9 cellular contexts compared by ENCODE assay signal in the genomic region with DNA sequence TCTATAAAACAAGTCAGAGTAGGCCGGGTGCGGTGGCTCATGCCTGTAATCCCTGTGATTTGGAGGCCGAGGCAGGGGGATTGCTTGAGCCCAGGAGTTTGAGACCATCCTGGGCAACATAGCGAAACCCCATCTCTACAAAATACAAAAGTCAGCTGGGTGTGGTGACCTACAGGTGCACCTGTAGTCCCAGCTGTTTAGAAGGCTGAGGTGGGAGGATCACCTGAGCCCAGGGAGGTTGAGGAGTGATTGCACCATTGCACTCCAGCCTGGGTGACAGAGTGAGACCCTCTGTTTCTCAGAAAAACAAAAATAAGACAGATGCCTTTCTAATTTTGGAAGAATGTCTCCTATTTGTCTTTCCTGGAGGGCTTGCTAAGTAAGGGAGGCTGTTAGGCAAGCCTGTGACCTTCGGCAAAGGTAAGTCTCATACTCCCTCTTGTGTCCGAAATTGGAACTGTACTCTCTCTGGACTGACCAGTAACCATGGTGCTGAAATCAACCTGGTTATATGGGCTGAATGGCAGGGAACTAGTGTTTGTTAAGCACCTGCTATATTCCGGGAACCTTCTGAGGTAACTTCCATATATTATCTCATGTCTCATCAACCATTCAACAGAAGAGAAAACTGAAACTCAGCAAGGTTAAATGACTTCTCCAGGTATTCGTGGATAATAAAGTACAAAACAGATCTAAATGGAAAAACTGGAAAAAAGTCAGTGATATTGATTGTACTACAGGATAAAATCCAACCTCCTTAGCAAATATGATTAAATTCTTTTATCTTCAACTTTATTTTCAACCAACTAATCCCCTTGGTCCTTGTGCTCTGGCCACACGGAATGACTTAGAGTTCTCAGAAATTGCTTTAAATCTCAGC. TPM values are rescaled to one million over a fixed set of nuclear protein-coding genes. Genes with fewer than 3 reads are reported as not detected.
DNase-seq lines count a peak whose midpoint lies in the region; ATAC-seq and TF ChIP-seq lines count a peak whose summit lies in the region.
"Had no signal": no experiment of that assay in that cellular context is flagged by ENCODE, and none has a peak within 500 bp of the region (broad histone marks: within the 10 kb centered on the region; RNA-seq: fewer than 3 reads in every experiment).

No MANE protein-coding gene starts in this region.

- no peak overlapping the region for H3K27ac ChIP-seq in gastroesophageal sphincter

- peaks cover 21% of the 10 kb centered on the region for H3K27me3 Mint-ChIP-seq in activated T-helper 1 cell treated with anti-CD3 and anti-CD28 coated beads, Interleukin-12 subunit alpha, Interleukin-12 subunit beta, Interleukin-2, Interleukin-4 antibody, amounts not matched to agents 30 ng/mL and 10 ng/mL and 1 ng/mL, durations not matched to agents 14 hours and 24 hours and 36 hours (ENCODE audit: insufficient read depth)
- no peaks in the 10 kb centered on the region for H3K27me3 Mint-ChIP-seq in osteocyte (ENCODE audit: unreplicated experiment)

- H3K27me3 ChIP-seq in gastroesophageal sphincter: peaks cover 37% of the 10 kb centered on the region

- no peak overlapping the region for H3K4me3 ChIP-seq in gastroesophageal sphincter

- 52 to 53% methylated on average over 8 to 9 of the region's 9 CpGs for WGBS in gastroesophageal sphincter (ENCODE audit: low coverage in 1 of 2), 2 donors

- peak; percentile 91 for TF ChIP-seq CTCF in GM20000 (IDR thresholded peaks at IDR 0.05; ENCODE audit: extremely low read depth, missing control alignments)
- TF ChIP-seq CTCF in gastroesophageal sphincter (IDR thresholded peaks at IDR 0.05): peak; percentile 85 to 87 (median 86)
- peak; percentile 94 for TF ChIP-seq CTCF in osteocyte (IDR thresholded peaks at IDR 0.05)

- DNase-seq in DMS 273 treated with DMSO at 0.1 percent for 48 hours (lab: John Stamatoyannopoulos, UW): peak; percentile 27
- peak; percentile 85 for DNase-seq in GM20000 (ENCODE audit: low spot score)
- peak; percentile 55 to 75 for DNase-seq in NOMO-1 (lab: John Stamatoyannopoulos, UW; ENCODE audit: unreplicated experiment in 2 of 2)
- DNase-seq in activated T-helper 1 cell treated with anti-CD3 and anti-CD28 coated beads, Interleukin-12 subunit alpha, Interleukin-12 subunit beta, Interleukin-2, Interleukin-4 antibody, amounts not matched to agents 30 ng/mL and 10 ng/mL and 1 ng/mL, durations not matched to agents 14 hours and 24 hours and 36 hours (ENCODE audit: low spot score): peak; percentile 52
- peak; percentile 86 for DNase-seq in osteocyte (ENCODE audit: extremely low spot score, unreplicated experiment)

- H3K4me3 Mint-ChIP-seq in activated T-helper 1 cell treated with anti-CD3 and anti-CD28 coated beads, Interleukin-12 subunit alpha, Interleukin-12 subunit beta, Interleukin-2, Interleukin-4 antibody, amounts not matched to agents 30 ng/mL and 10 ng/mL and 1 ng/mL, durations not matched to agents 14 hours and 24 hours and 36 hours: no peak overlapping the region
- H3K4me3 Mint-ChIP-seq in osteocyte (ENCODE audit: unreplicated experiment): no peak overlapping the region
- H3K4me3 Mint-ChIP-seq: activated naive CD8-positive, alpha-beta T cell had no signal

- TF ChIP-seq EP300 in Ishikawa (IDR thresholded peaks at IDR 0.05; ENCODE audit: borderline replicate concordance): no peak
- no peak for TF ChIP-seq EP300 in gastroesophageal sphincter (IDR thresholded peaks at IDR 0.05)

- intact Hi-C loops in activated T-helper 1 cell treated with anti-CD3 and anti-CD28 coated beads, Interleukin-12 subunit alpha, Interleukin-12 subunit beta, Interleukin-2, Interleukin-4 antibody, amounts not matched to agents 30 ng/mL and 10 ng/mL and 1 ng/mL, durations not matched to agents 14 hours and 24 hours and 36 hours (cut with micrococcal nuclease): loop anchor here (1.0 kb wide), 1 partner anchor 105 kb away; no protein-coding TSS in a partner anchor

- H3K9me3 Mint-ChIP-seq in activated T-helper 1 cell treated with anti-CD3 and anti-CD28 coated beads, Interleukin-12 subunit alpha, Interleukin-12 subunit beta, Interleukin-2, Interleukin-4 antibody, amounts not matched to agents 30 ng/mL and 10 ng/mL and 1 ng/mL, durations not matched to agents 14 hours and 24 hours and 36 hours: no peaks in the 10 kb centered on the region
- no peaks in the 10 kb centered on the region for H3K9me3 Mint-ChIP-seq in osteocyte (ENCODE audit: unreplicated experiment)

- H3K9me3 ChIP-seq in gastroesophageal sphincter: no peaks in the 10 kb centered on the region

- H3K27ac Mint-ChIP-seq in activated T-helper 1 cell treated with anti-CD3 and anti-CD28 coated beads, Interleukin-12 subunit alpha, Interleukin-12 subunit beta, Interleukin-2, Interleukin-4 antibody, amounts not matched to agents 30 ng/mL and 10 ng/mL and 1 ng/mL, durations not matched to agents 14 hours and 24 hours and 36 hours: no peak overlapping the region
- no peak overlapping the region for H3K27ac Mint-ChIP-seq in osteocyte (ENCODE audit: unreplicated experiment)
- H3K27ac Mint-ChIP-seq: activated naive CD8-positive, alpha-beta T cell had no signal

- H3K4me1 ChIP-seq in gastroesophageal sphincter: peaks cover 0 to under 1% (median 0%) of the 10 kb centered on the region in 3 donors

- TF ChIP-seq RAD21 in Ishikawa (IDR thresholded peaks at IDR 0.05; ENCODE audit: low read depth): peak; percentile 99

- H3K36me3 ChIP-seq in gastroesophageal sphincter: no peaks in the 10 kb centered on the region

- peak; percentile 83 for ATAC-seq in gastroesophageal sphincter
- no peak for ATAC-seq in HG02870 (IDR thresholded peaks at IDR 0.05; ENCODE audit: unreplicated experiment)

- H3K36me3 Mint-ChIP-seq in activated T-helper 1 cell treated with anti-CD3 and anti-CD28 coated beads, Interleukin-12 subunit alpha, Interleukin-12 subunit beta, Interleukin-2, Interleukin-4 antibody, amounts not matched to agents 30 ng/mL and 10 ng/mL and 1 ng/mL, durations not matched to agents 14 hours and 24 hours and 36 hours (ENCODE audit: low read depth): no peaks in the 10 kb centered on the region
- H3K36me3 Mint-ChIP-seq in osteocyte (ENCODE audit: unreplicated experiment): no peaks in the 10 kb centered on the region
- H3K36me3 Mint-ChIP-seq: activated naive CD8-positive, alpha-beta T cell had no signal

- H3K4me1 Mint-ChIP-seq in activated T-helper 1 cell treated with anti-CD3 and anti-CD28 coated beads, Interleukin-12 subunit alpha, Interleukin-12 subunit beta, Interleukin-2, Interleukin-4 antibody, amounts not matched to agents 30 ng/mL and 10 ng/mL and 1 ng/mL, durations not matched to agents 14 hours and 24 hours and 36 hours (ENCODE audit: low read depth): no peaks in the 10 kb centered on the region
- H3K4me1 Mint-ChIP-seq in osteocyte (ENCODE audit: unreplicated experiment): peaks cover 23% of the 10 kb centered on the region

- TF ChIP-seq POLR2A in gastroesophageal sphincter (IDR thresholded peaks at IDR 0.05): no peak

TF ChIP-seq in Ishikawa, 13 proteins besides CTCF, POLR2A, EP300 and RAD21 (continues in another document):
- TF ChIP-seq ZBTB7A (IDR thresholded peaks at IDR 0.05; ENCODE audit: low read depth): no peak
- TF ChIP-seq, protein P1, sequence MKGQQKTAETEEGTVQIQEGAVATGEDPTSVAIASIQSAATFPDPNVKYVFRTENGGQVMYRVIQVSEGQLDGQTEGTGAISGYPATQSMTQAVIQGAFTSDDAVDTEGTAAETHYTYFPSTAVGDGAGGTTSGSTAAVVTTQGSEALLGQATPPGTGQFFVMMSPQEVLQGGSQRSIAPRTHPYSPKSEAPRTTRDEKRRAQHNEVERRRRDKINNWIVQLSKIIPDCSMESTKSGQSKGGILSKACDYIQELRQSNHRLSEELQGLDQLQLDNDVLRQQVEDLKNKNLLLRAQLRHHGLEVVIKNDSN (IDR thresholded peaks at IDR 0.05): no peak

RNA-seq across cellular contexts. Expression of a gene that starts 11.8 kb away (rescaled TPM):
- total RNA-seq in activated T-helper 1 cell treated with anti-CD3 and anti-CD28 coated beads, Interleukin-12 subunit alpha, Interleukin-12 subunit beta, Interleukin-2, Interleukin-4 antibody, amounts not matched to agents 30 ng/mL and 10 ng/mL and 1 ng/mL, durations not matched to agents 14 hours and 24 hours and 36 hours: 0.05 TPM in 2 replicates
- total RNA-seq in gastroesophageal sphincter: under 1 TPM; under 0.01 to 0.81 (median 0.34) TPM
- total RNA-seq in osteocyte: 8.2 and 8.3 TPM in 2 replicates

RNA-seq across cellular contexts. Expression of a gene that starts 31.3 kb away (rescaled TPM):
- total RNA-seq in activated T-helper 1 cell treated with anti-CD3 and anti-CD28 coated beads, Interleukin-12 subunit alpha, Interleukin-12 subunit beta, Interleukin-2, Interleukin-4 antibody, amounts not matched to agents 30 ng/mL and 10 ng/mL and 1 ng/mL, durations not matched to agents 14 hours and 24 hours and 36 hours: 21.6 and 22.4 TPM in 2 replicates
- total RNA-seq in gastroesophageal sphincter (10 to 100 TPM in 1 of 4 donors, 1 to 10 TPM in 3; 7.4 to 10.3 (median 8.9) TPM), osteocyte (9.5 and 9.9 TPM in 2 replicates)

RNA-seq across cellular contexts. Expression of a gene that starts 52.7 kb away (rescaled TPM):
- total RNA-seq in activated T-helper 1 cell treated with anti-CD3 and anti-CD28 coated beads, Interleukin-12 subunit alpha, Interleukin-12 subunit beta, Interleukin-2, Interleukin-4 antibody, amounts not matched to agents 30 ng/mL and 10 ng/mL and 1 ng/mL, durations not matched to agents 14 hours and 24 hours and 36 hours: 46.0 and 46.7 TPM in 2 replicates
- total RNA-seq in gastroesophageal sphincter (10 to 100 TPM; 16.9 to 23.0 (median 19.6) TPM), osteocyte (46.6 and 49.8 TPM in 2 replicates)

RNA-seq across cellular contexts. Expression of a gene that starts 53.8 kb away (rescaled TPM):
- 44.9 and 47.5 TPM in 2 replicates for total RNA-seq in activated T-helper 1 cell treated with anti-CD3 and anti-CD28 coated beads, Interleukin-12 subunit alpha, Interleukin-12 subunit beta, Interleukin-2, Interleukin-4 antibody, amounts not matched to agents 30 ng/mL and 10 ng/mL and 1 ng/mL, durations not matched to agents 14 hours and 24 hours and 36 hours
- total RNA-seq in gastroesophageal sphincter (10 to 100 TPM; 31.4 to 64.5 (median 42.0) TPM), osteocyte (61.0 and 65.1 TPM in 2 replicates)

Comparison
In these comparisons a context has a peak if more than half of its experiments do, and no peak if none do; other contexts are left out.
1. DNase-seq: peak in every context shown above with its lines; median percentile 86 in osteocyte; 85 in GM20000; 65 in NOMO-1; 52 in activated T-helper 1 cell treated with anti-CD3 and anti-CD28 coated beads, Interleukin-12 subunit alpha, Interleukin-12 subunit beta, Interleukin-2, Interleukin-4 antibody, amounts not matched to agents 30 ng/mL and 10 ng/mL and 1 ng/mL, durations not matched to agents 14 hours and 24 hours and 36 hours; 27 in DMS 273 treated with DMSO at 0.1 percent for 48 hours.